In genomic region chr5:85395526-85395925, GRCh38 we compare ENCODE assay signal across 36 cellular contexts.
"Had no signal": no experiment of that assay in that cellular context is flagged by ENCODE, and none has a peak within 500 bp of the region (broad histone marks: within the 10 kb centered on the region; RNA-seq: fewer than 3 reads in every experiment).

No MANE protein-coding gene starts in this region.

- H3K9me3 Mint-ChIP-seq: activated B cell treated with CpG ODN at 0.5 μM for 24 hours; activated CD4-positive, alpha-beta T cell treated with anti-CD3 and anti-CD28 coated beads, Interleukin-2, amount 10 ng/mL, durations not matched to agents 24 days and 14 days; activated naive CD4-positive, alpha-beta T cell treated with anti-CD3 and anti-CD28 coated beads, Interleukin-2, amount 10 ng/mL, durations not matched to agents 7 days and 5 days; activated naive CD4-positive, alpha-beta T cell treated with anti-CD3 and anti-CD28 coated beads, Interleukin-2, amount 50 U/mL, for 24 hours; activated naive CD8-positive, alpha-beta T cell treated with anti-CD3 and anti-CD28 coated beads, Interleukin-2, amount 10 ng/mL, durations not matched to agents 7 days and 5 days; activated naive CD8-positive, alpha-beta T cell treated with anti-CD3 and anti-CD28 coated beads, Interleukin-2, amount 50 U/mL, for 24 hours; central memory CD8-positive, alpha-beta T cell had no signal

- DNase-seq: activated B cell treated with CpG ODN at 0.5 μM for 24 hours; activated CD4-positive, alpha-beta memory T cell treated with anti-CD3 and anti-CD28 coated beads for 36 hours; activated CD4-positive, alpha-beta T cell treated with anti-CD3 and anti-CD28 coated beads for 4 hours; activated CD4-positive, alpha-beta T cell treated with anti-CD3 and anti-CD28 coated beads, Interleukin-2, amount 10 ng/mL, durations not matched to agents 24 days and 14 days; activated CD4-positive, alpha-beta T cell treated with anti-CD3 and anti-CD28 coated beads, Interleukin-2, amount 50 U/mL, for 1 hour; activated CD4-positive, alpha-beta T cell treated with anti-CD3 and anti-CD28 coated beads, Interleukin-2, amount 50 U/mL, for 4 hours; activated CD4-positive, CD25-positive, alpha-beta regulatory T cell treated with anti-CD3 and anti-CD28 coated beads, Interleukin-2, amount 50 U/mL, for 72 hours; activated CD8-positive, alpha-beta memory T cell treated with anti-CD3 and anti-CD28 coated beads, Interleukin-2, amount 50 U/mL, for 4 hours; activated CD8-positive, alpha-beta T cell treated with anti-CD3 and anti-CD28 coated beads for 36 hours; activated effector memory CD4-positive, alpha-beta T cell treated with Interleukin-2 at 50 U/mL for 16 hours; activated gamma-delta T cell; activated naive CD4-positive, alpha-beta T cell treated with anti-CD3 and anti-CD28 coated beads, Interleukin-2, amount 10 ng/mL, durations not matched to agents 7 days and 5 days; activated naive CD4-positive, alpha-beta T cell treated with Interleukin-2 at 50 U/mL for 16 hours; activated naive CD8-positive, alpha-beta T cell treated with anti-CD3 and anti-CD28 coated beads, Interleukin-2, amount 10 ng/mL, durations not matched to agents 7 days and 5 days; activated naive CD8-positive, alpha-beta T cell treated with anti-CD3 and anti-CD28 coated beads, Interleukin-2, amount 50 U/mL, for 24 hours; activated T-cell treated with anti-CD3 and anti-CD28 coated beads for 4 hours; activated T-cell treated with anti-CD3 and anti-CD28 coated beads, Interleukin-2, amount 50 U/mL, for 1 hour; activated T-cell treated with anti-CD3 and anti-CD28 coated beads, Interleukin-2, amount 50 U/mL, for 4 hours; activated T-cell treated with anti-CD3 and anti-CD28 coated beads, Interleukin-2, amount 50 U/mL, for 72 hours; amygdala; anterior cingulate cortex; caudate nucleus; cerebellar nuclear complex; T-helper 1 cell; T-helper 2 cell; T-helper 9 cell had no signal

- H3K27ac ChIP-seq: ascending aorta, cardiac muscle cell, VCaP had no signal

- H3K36me3 Mint-ChIP-seq: activated CD4-positive, alpha-beta memory T cell treated with anti-CD3 and anti-CD28 coated beads for 36 hours; activated naive CD4-positive, alpha-beta T cell treated with anti-CD3 and anti-CD28 coated beads, Interleukin-2, amount 10 ng/mL, durations not matched to agents 7 days and 5 days; activated naive CD4-positive, alpha-beta T cell treated with anti-CD3 and anti-CD28 coated beads, Interleukin-2, amount 50 U/mL, for 24 hours; activated naive CD8-positive, alpha-beta T cell; activated naive CD8-positive, alpha-beta T cell treated with anti-CD3 and anti-CD28 coated beads, Interleukin-2, amount 10 ng/mL, durations not matched to agents 7 days and 5 days; brain had no signal

- H3K4me1 Mint-ChIP-seq: activated B cell treated with CpG ODN at 0.5 μM for 24 hours; activated CD4-positive, alpha-beta T cell treated with anti-CD3 and anti-CD28 coated beads, Interleukin-2, amount 10 ng/mL, durations not matched to agents 24 days and 14 days; activated naive CD4-positive, alpha-beta T cell treated with anti-CD3 and anti-CD28 coated beads, Interleukin-2, amount 10 ng/mL, durations not matched to agents 7 days and 5 days; activated naive CD4-positive, alpha-beta T cell treated with anti-CD3 and anti-CD28 coated beads, Interleukin-2, amount 50 U/mL, for 24 hours; activated naive CD8-positive, alpha-beta T cell treated with anti-CD3 and anti-CD28 coated beads, Interleukin-2, amount 10 ng/mL, durations not matched to agents 7 days and 5 days; activated naive CD8-positive, alpha-beta T cell treated with anti-CD3 and anti-CD28 coated beads, Interleukin-2, amount 50 U/mL, for 24 hours; brain; central memory CD8-positive, alpha-beta T cell had no signal

- H3K27me3 ChIP-seq: ascending aorta, cardiac muscle cell had no signal

- H3K9me3 ChIP-seq: ascending aorta had no signal

- H3K27me3 Mint-ChIP-seq: activated B cell treated with CpG ODN at 0.5 μM for 24 hours; activated CD4-positive, alpha-beta memory T cell treated with anti-CD3 and anti-CD28 coated beads for 36 hours; activated CD4-positive, alpha-beta T cell treated with anti-CD3 and anti-CD28 coated beads, Interleukin-2, amount 10 ng/mL, durations not matched to agents 24 days and 14 days; activated CD8-positive, alpha-beta T cell treated with anti-CD3 and anti-CD28 coated beads for 36 hours; activated naive CD4-positive, alpha-beta T cell treated with anti-CD3 and anti-CD28 coated beads, Interleukin-2, amount 10 ng/mL, durations not matched to agents 7 days and 5 days; activated naive CD4-positive, alpha-beta T cell treated with anti-CD3 and anti-CD28 coated beads, Interleukin-2, amount 50 U/mL, for 24 hours; activated naive CD8-positive, alpha-beta T cell; activated naive CD8-positive, alpha-beta T cell treated with anti-CD3 and anti-CD28 coated beads, Interleukin-2, amount 10 ng/mL, durations not matched to agents 7 days and 5 days; activated naive CD8-positive, alpha-beta T cell treated with anti-CD3 and anti-CD28 coated beads, Interleukin-2, amount 50 U/mL, for 24 hours; central memory CD8-positive, alpha-beta T cell had no signal

- ATAC-seq: activated CD8-positive, alpha-beta T cell treated with anti-CD3 and anti-CD28 coated beads for 36 hours; activated naive CD8-positive, alpha-beta T cell treated with anti-CD3 and anti-CD28 coated beads, Interleukin-2, amount 50 U/mL, for 24 hours; activated T-cell treated with anti-CD3 and anti-CD28 coated beads, Interleukin-2, amount 50 U/mL, for 4 hours; activated T-cell treated with anti-CD3 and anti-CD28 coated beads, Interleukin-2, amount 50 U/mL, for 72 hours had no signal

- H3K27ac Mint-ChIP-seq: activated B cell treated with CpG ODN at 0.5 μM for 24 hours; activated CD4-positive, alpha-beta memory T cell treated with anti-CD3 and anti-CD28 coated beads for 36 hours; activated CD4-positive, alpha-beta T cell treated with anti-CD3 and anti-CD28 coated beads, Interleukin-2, amount 10 ng/mL, durations not matched to agents 24 days and 14 days; activated CD8-positive, alpha-beta T cell treated with anti-CD3 and anti-CD28 coated beads for 36 hours; activated naive CD4-positive, alpha-beta T cell treated with anti-CD3 and anti-CD28 coated beads, Interleukin-2, amount 10 ng/mL, durations not matched to agents 7 days and 5 days; activated naive CD4-positive, alpha-beta T cell treated with anti-CD3 and anti-CD28 coated beads, Interleukin-2, amount 50 U/mL, for 24 hours; activated naive CD8-positive, alpha-beta T cell; activated naive CD8-positive, alpha-beta T cell treated with anti-CD3 and anti-CD28 coated beads, Interleukin-2, amount 10 ng/mL, durations not matched to agents 7 days and 5 days; activated naive CD8-positive, alpha-beta T cell treated with anti-CD3 and anti-CD28 coated beads, Interleukin-2, amount 50 U/mL, for 24 hours; activated T-cell treated with anti-CD3 and anti-CD28 coated beads, Interleukin-2, amount 50 U/mL, for 72 hours; activated T-helper 2 cell treated with anti-CD3 and anti-CD28 coated beads, Interferon-gamma antibody, Interleukin-2, Interleukin-4, amounts not matched to agents 10 μg/mL and 5 μg/mL and 100 μg/mL, durations not matched to agents 14 hours and 24 hours and 36 hours; brain; T-helper 1 cell treated with Interleukin-12 subunit alpha and Interleukin-12 subunit beta and Interleukin-4 antibody, amounts not matched to agents 30 μg/mL and 1 μg/mL, for 36 hours; T-helper 2 cell treated with Interferon-gamma antibody and Interleukin-4, amounts not matched to agents 5 μg/mL and 100 μg/mL, for 36 hours had no signal

- H3K4me1 ChIP-seq: ascending aorta had no signal

- H3K4me3 ChIP-seq: ascending aorta, cardiac muscle cell had no signal

- H3K36me3 ChIP-seq: ascending aorta, cardiac muscle cell had no signal

- H3K4me3 Mint-ChIP-seq: activated B cell treated with CpG ODN at 0.5 μM for 24 hours; activated CD4-positive, alpha-beta memory T cell treated with anti-CD3 and anti-CD28 coated beads for 36 hours; activated CD4-positive, alpha-beta T cell treated with anti-CD3 and anti-CD28 coated beads, Interleukin-2, amount 10 ng/mL, durations not matched to agents 24 days and 14 days; activated CD8-positive, alpha-beta T cell treated with anti-CD3 and anti-CD28 coated beads for 36 hours; activated naive CD4-positive, alpha-beta T cell treated with anti-CD3 and anti-CD28 coated beads, Interleukin-2, amount 10 ng/mL, durations not matched to agents 7 days and 5 days; activated naive CD4-positive, alpha-beta T cell treated with anti-CD3 and anti-CD28 coated beads, Interleukin-2, amount 50 U/mL, for 24 hours; activated naive CD8-positive, alpha-beta T cell; activated naive CD8-positive, alpha-beta T cell treated with anti-CD3 and anti-CD28 coated beads, Interleukin-2, amount 10 ng/mL, durations not matched to agents 7 days and 5 days; activated naive CD8-positive, alpha-beta T cell treated with anti-CD3 and anti-CD28 coated beads, Interleukin-2, amount 50 U/mL, for 24 hours; activated T-cell treated with anti-CD3 and anti-CD28 coated beads, Interleukin-2, amount 50 U/mL, for 4 hours; activated T-cell treated with anti-CD3 and anti-CD28 coated beads, Interleukin-2, amount 50 U/mL, for 72 hours; brain; central memory CD8-positive, alpha-beta T cell; T-helper 1 cell treated with Interleukin-12 subunit alpha and Interleukin-12 subunit beta and Interleukin-4 antibody, amounts not matched to agents 30 μg/mL and 1 μg/mL, for 36 hours; T-helper 2 cell treated with Interferon-gamma antibody and Interleukin-4, amounts not matched to agents 5 μg/mL and 100 μg/mL, for 36 hours had no signal
